In the genomic region with DNA sequence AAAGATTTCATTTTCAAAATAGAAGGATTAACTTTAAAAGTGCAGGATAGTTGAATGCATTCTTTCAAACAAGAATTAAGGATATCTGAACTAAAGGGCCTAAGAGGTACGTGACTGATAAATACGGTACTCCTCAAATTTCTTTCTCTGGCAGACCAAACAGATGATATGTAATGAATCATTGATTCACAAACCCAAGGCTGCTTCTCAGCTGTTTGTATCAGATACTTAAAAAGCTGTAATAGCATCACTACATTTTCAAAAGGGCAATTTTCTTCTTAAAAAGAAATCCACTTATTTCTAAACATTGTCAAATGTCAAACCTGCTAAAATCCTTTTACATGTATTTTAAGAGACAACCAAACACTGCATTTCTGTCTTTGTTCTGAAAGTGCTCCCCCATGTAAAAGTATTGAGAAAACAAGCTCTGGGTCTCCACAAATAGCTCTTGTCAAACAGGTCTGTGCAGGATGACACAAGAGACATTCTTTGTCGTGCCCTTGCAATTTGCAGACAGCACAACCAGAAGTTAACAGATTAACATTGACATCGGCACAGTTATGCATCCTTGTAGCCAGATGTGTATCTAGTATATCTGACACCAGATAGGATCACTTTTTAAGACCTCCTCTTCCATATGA, we compare ENCODE assay signal across 1 cellular context.
TF ChIP-seq lines count a peak whose summit lies in the region.

No MANE protein-coding gene starts in this region.

TF ChIP-seq in HepG2, 621 proteins besides CTCF, POLR2A, EP300 and RAD21:
- TF ChIP-seq ZNF101 (CRISPR knock-in tag; IDR thresholded peaks at IDR 0.05; ENCODE audit: borderline replicate concordance, low read depth) (no peak), ZNF543 (CRISPR knock-in tag; IDR thresholded peaks at IDR 0.05) (no peak)
